ENCODE assay signal across 20 cellular contexts in genomic region chr2:36168136-36168535, GRCh38.
"Had no signal": no experiment of that assay in that cellular context is flagged by ENCODE, and none has a peak within 500 bp of the region (broad histone marks: within the 10 kb centered on the region; RNA-seq: fewer than 3 reads in every experiment).

No MANE protein-coding gene starts in this region.

- H3K9me3 ChIP-seq: testis had no signal

- H3K4me3 ChIP-seq: coronary artery, testis had no signal

- H3K27ac ChIP-seq: coronary artery, epithelial cell of prostate, foreskin keratinocyte, testis had no signal

- H3K27me3 ChIP-seq: foreskin keratinocyte, testis had no signal

- DNase-seq: activated CD4-positive, alpha-beta memory T cell treated with anti-CD3 and anti-CD28 coated beads, Interleukin-2, amount 10 ng/mL, durations not matched to agents 7 days and 5 days; activated CD4-positive, alpha-beta T cell treated with anti-CD3 and anti-CD28 coated beads for 4 hours; activated CD4-positive, CD25-positive, alpha-beta regulatory T cell; activated effector memory CD4-positive, alpha-beta T cell treated with Interleukin-2 at 50 U/mL for 16 hours; activated naive CD4-positive, alpha-beta T cell treated with anti-CD3 and anti-CD28 coated beads for 36 hours; activated naive CD8-positive, alpha-beta T cell treated with anti-CD3 and anti-CD28 coated beads, Interleukin-2, amount 10 ng/mL, durations not matched to agents 7 days and 5 days; activated T-cell treated with anti-CD3 and anti-CD28 coated beads, Interleukin-2, amount 50 U/mL, for 72 hours; amniotic stem cell; cerebellar nuclear complex; foreskin keratinocyte; kidney; midbrain; natural killer cell; stimulated activated CD4-positive, alpha-beta T cell treated with anti-CD3 and anti-CD28 coated beads, Interleukin-2, amount 100 ng/mL, for 48 hours; stimulated activated CD8-positive, alpha-beta memory T cell treated with anti-CD3 and anti-CD28 coated beads, Interleukin-4, amount 100 ng/mL, for 48 hours; stimulated activated naive B cell treated with anti-CD40 and anti-IgM and Interleukin-4, amounts not matched to agents 10 μg/mL and 1 μg/mL and 100 μg/mL, for 72 hours; T1000; testis had no signal

- H3K4me1 ChIP-seq: foreskin keratinocyte, testis had no signal

- ATAC-seq: activated T-cell treated with anti-CD3 and anti-CD28 coated beads, Interleukin-2, amount 50 U/mL, for 72 hours; foreskin keratinocyte; natural killer cell; stimulated activated naive B cell treated with anti-CD40 and anti-IgM and Interleukin-4, amounts not matched to agents 10 μg/mL and 1 μg/mL and 100 μg/mL, for 72 hours had no signal
